Comparison of ENCODE assay signal across 10 cellular contexts in genomic region chr10:25682203-25682950, GRCh38.
DNase-seq lines count a peak whose midpoint lies in the region; ATAC-seq and TF ChIP-seq lines count a peak whose summit lies in the region.
"Had no signal": no experiment of that assay in that cellular context is flagged by ENCODE, and none has a peak within 500 bp of the region (broad histone marks: within the 10 kb centered on the region; RNA-seq: fewer than 3 reads in every experiment).

No MANE protein-coding gene starts in this region.

- H3K9me3 ChIP-seq in adrenal gland (replicated peaks in 1 of 3) (no peaks in the 10 kb centered on the region), right cardiac atrium (ENCODE audit: control insufficient read depth, low read length) (no peaks in the 10 kb centered on the region), gastrocnemius medialis (no peaks in the 10 kb centered on the region)

- H3K4me1 ChIP-seq in adrenal gland (replicated peaks in 1 of 2) (peaks cover 0 to 3% of the 10 kb centered on the region in 2 donors), right cardiac atrium (ENCODE audit: control insufficient read depth, insufficient read depth, low read length) (no peaks in the 10 kb centered on the region), gastrocnemius medialis (peaks cover 0 to 7% of the 10 kb centered on the region in 2 donors)

- TF ChIP-seq POLR2A in adrenal gland (IDR thresholded peaks at IDR 0.05) (no peak), gastrocnemius medialis (IDR thresholded peaks at IDR 0.05) (no peak)

- WGBS in adrenal gland, 4 donors = 18 to 28% (median 22%) methylated on average over 11 of the region's 11 CpGs
- WGBS in right cardiac atrium = 16% methylated on average over 11 of the region's 11 CpGs

- H3K27ac ChIP-seq in adrenal gland (peak overlapping the region in 3 of 5 donors; percentile 44 to 73 (median 70)), right cardiac atrium (ENCODE audit: low read length) (peak overlapping the region; percentile 82), gastrocnemius medialis (peak overlapping the region in 3 of 4 donors; percentile 20 to 23 (median 22))

- DNase-seq in LHCN-M2 (ENCODE audit: low read depth) (peak; percentile 23), adrenal gland (peak; percentile 48 to 85 (median 54)), right cardiac atrium (peak in 2 of 3 donors; percentile 52 to 55), gastrocnemius medialis (peak in 1 of 2 donors; percentile 17), kidney glomerular epithelial cell (lab: John Stamatoyannopoulos, UW) (no peak), NCI-H187 treated with DMSO at 0.1 percent for 48 hours (lab: John Stamatoyannopoulos, UW) (no peak)
- no peak for DNase-seq in activated naive CD4-positive, alpha-beta T cell treated with anti-CD3 and anti-CD28 coated beads for 36 hours
- DNase-seq: NCI-H82 had no signal

- H3K4me3 ChIP-seq in adrenal gland = peak overlapping the region in 2 of 4 donors; percentile 21 to 42
- peak overlapping the region; percentile 44 for H3K4me3 ChIP-seq in right cardiac atrium (ENCODE audit: low read length)
- peak overlapping the region in 3 of 4 donors; percentile 20 to 30 (median 22) for H3K4me3 ChIP-seq in gastrocnemius medialis

- H3K27me3 ChIP-seq in adrenal gland (no peaks in the 10 kb centered on the region), right cardiac atrium (ENCODE audit: control insufficient read depth, insufficient read depth) (no peaks in the 10 kb centered on the region), gastrocnemius medialis (no peaks in the 10 kb centered on the region)

- ATAC-seq in right cardiac atrium = peak; percentile 84 to 86
- peak; percentile 45 to 92 for ATAC-seq in gastrocnemius medialis
- ATAC-seq in GM18519 (IDR thresholded peaks at IDR 0.05; ENCODE audit: low FRiP score, unreplicated experiment) = no peak

- in situ Hi-C loops in gastrocnemius medialis (cut with MboI; ENCODE audit: low sequenced_read_pairs in 4 of 4) = loop anchor here in 2 of 4 donors (25.0 kb wide), 1 partner anchor 570 kb away; no protein-coding TSS in a partner anchor

- no peaks in the 10 kb centered on the region for H3K4me1 Mint-ChIP-seq in activated naive CD4-positive, alpha-beta T cell treated with anti-CD3 and anti-CD28 coated beads for 36 hours (ENCODE audit: low read depth)

- intact Hi-C loops in adrenal gland (cut with DNase I) (no loop called here), right cardiac atrium (cut with DNase I) (loop anchor here in 3 of 4 donors (10.0 kb wide), 1 partner anchor 568 kb away; no protein-coding TSS in a partner anchor), gastrocnemius medialis (cut with DNase I; ENCODE audit: low total_unique reads) (no loop called here)
- intact Hi-C loops in activated naive CD4-positive, alpha-beta T cell treated with anti-CD3 and anti-CD28 coated beads for 36 hours (cut with micrococcal nuclease) = no loop called here

- H3K36me3 Mint-ChIP-seq in activated naive CD4-positive, alpha-beta T cell treated with anti-CD3 and anti-CD28 coated beads for 36 hours (ENCODE audit: low read depth) = no peaks in the 10 kb centered on the region
- H3K36me3 Mint-ChIP-seq: activated naive CD8-positive, alpha-beta T cell had no signal

- CTCF ChIA-PET in activated naive CD4-positive, alpha-beta T cell treated with anti-CD3 and anti-CD28 coated beads for 36 hours (lab: Charles Lee) = no interaction called here

- no peak overlapping the region for H3K27ac Mint-ChIP-seq in activated naive CD4-positive, alpha-beta T cell treated with anti-CD3 and anti-CD28 coated beads for 36 hours
- H3K27ac Mint-ChIP-seq: activated naive CD8-positive, alpha-beta T cell had no signal

- H3K36me3 ChIP-seq in adrenal gland (replicated peaks in 1 of 2) (no peaks in the 10 kb centered on the region), gastrocnemius medialis (no peaks in the 10 kb centered on the region)

- H3K4me3 Mint-ChIP-seq in activated naive CD4-positive, alpha-beta T cell treated with anti-CD3 and anti-CD28 coated beads for 36 hours = no peak overlapping the region
- H3K4me3 Mint-ChIP-seq: activated naive CD8-positive, alpha-beta T cell had no signal

- H3K27me3 Mint-ChIP-seq in activated naive CD4-positive, alpha-beta T cell treated with anti-CD3 and anti-CD28 coated beads for 36 hours (ENCODE audit: low read depth) = peaks cover 4% of the 10 kb centered on the region
- H3K27me3 Mint-ChIP-seq: activated naive CD8-positive, alpha-beta T cell had no signal

- H3K9me3 Mint-ChIP-seq in activated naive CD4-positive, alpha-beta T cell treated with anti-CD3 and anti-CD28 coated beads for 36 hours = no peaks in the 10 kb centered on the region

- TF ChIP-seq CTCF in adrenal gland (IDR thresholded peaks at IDR 0.05) = peak; percentile 11 to 66 (median 57)
- TF ChIP-seq CTCF in gastrocnemius medialis (IDR thresholded peaks at IDR 0.05 in 4 of 5, conservative IDR thresholded peaks at IDR 0.05 in 1 of 5) = peak in 2 of 5 experiments; percentile 5 to 17

Comparison
In these comparisons a context has a peak if more than half of its experiments do, and no peak if none do; other contexts are left out.
1. DNase-seq: peak in LHCN-M2 (single experiment), adrenal gland (7 of 7) and right cardiac atrium (2 of 3); none in activated naive CD4-positive, alpha-beta T cell treated with anti-CD3 and anti-CD28 coated beads for 36 hours (single experiment), kidney glomerular epithelial cell (single experiment) and NCI-H187 treated with DMSO at 0.1 percent for 48 hours (single experiment).
2. H3K27ac ChIP-seq: peak in every context shown above with its lines; median percentile 82 in right cardiac atrium; 70 in adrenal gland; 22 in gastrocnemius medialis.
3. intact Hi-C loops: an anchor here in right cardiac atrium (10.0 kb wide); none called in adrenal gland, gastrocnemius medialis and activated naive CD4-positive, alpha-beta T cell treated with anti-CD3 and anti-CD28 coated beads for 36 hours.